ENCODE assay signal across 2 cellular contexts in the genomic region with DNA sequence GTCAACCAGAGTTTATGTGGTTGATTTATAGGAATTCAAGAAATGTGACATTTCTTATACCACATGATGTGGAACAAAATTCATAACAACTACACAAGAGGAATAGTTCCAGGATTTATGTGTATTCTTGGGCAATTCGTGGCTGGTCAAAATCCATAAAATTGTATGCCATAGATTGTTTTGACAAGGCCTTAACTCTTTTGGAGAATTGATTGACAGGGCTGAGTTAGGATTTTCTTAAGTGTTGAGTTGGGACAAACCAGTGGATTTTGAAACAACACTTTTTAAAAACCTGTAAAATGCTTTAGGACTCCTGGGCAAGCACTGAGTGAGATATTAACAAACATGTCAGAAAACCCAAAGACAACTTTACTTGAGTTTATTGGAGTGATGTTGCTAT.
A peak's percentile ranks its signal among the peaks of the same experiment; 100 is the strongest.
TF ChIP-seq lines count a peak whose summit lies in the region.

No MANE protein-coding gene starts in this region.

TF ChIP-seq in HEK293T, 16 proteins besides CTCF, POLR2A, EP300 and RAD21 (continued from another document):
- TF ChIP-seq, protein P1, sequence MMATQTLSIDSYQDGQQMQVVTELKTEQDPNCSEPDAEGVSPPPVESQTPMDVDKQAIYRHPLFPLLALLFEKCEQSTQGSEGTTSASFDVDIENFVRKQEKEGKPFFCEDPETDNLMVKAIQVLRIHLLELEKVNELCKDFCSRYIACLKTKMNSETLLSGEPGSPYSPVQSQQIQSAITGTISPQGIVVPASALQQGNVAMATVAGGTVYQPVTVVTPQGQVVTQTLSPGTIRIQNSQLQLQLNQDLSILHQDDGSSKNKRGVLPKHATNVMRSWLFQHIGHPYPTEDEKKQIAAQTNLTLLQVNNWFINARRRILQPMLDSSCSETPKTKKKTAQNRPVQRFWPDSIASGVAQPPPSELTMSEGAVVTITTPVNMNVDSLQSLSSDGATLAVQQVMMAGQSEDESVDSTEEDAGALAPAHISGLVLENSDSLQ (IDR thresholded peaks at IDR 0.05) = 0 out of 2 replicates have a peak, but pooled peaks have one; percentile 71
- no peak for TF ChIP-seq FOXM1 (IDR thresholded peaks at IDR 0.05; ENCODE audit: borderline replicate concordance)

TF ChIP-seq in K562, 482 proteins besides CTCF, POLR2A, EP300 and RAD21:
- TF ChIP-seq, protein P1 (IDR thresholded peaks at IDR 0.05) = peak; percentile 61
- no peak for TF ChIP-seq ZNF3 (CRISPR knock-in tag; IDR thresholded peaks at IDR 0.05)
